ENCODE assay signal across 1 cellular context in genomic region chr2:33275689-33276444, GRCh38.
TF ChIP-seq lines count a peak whose summit lies in the region.

No MANE protein-coding gene starts in this region.

TF ChIP-seq in HepG2, 621 proteins besides CTCF, POLR2A, EP300 and RAD21 (continued from another document and continues in another):
- TF ChIP-seq, protein P1, sequence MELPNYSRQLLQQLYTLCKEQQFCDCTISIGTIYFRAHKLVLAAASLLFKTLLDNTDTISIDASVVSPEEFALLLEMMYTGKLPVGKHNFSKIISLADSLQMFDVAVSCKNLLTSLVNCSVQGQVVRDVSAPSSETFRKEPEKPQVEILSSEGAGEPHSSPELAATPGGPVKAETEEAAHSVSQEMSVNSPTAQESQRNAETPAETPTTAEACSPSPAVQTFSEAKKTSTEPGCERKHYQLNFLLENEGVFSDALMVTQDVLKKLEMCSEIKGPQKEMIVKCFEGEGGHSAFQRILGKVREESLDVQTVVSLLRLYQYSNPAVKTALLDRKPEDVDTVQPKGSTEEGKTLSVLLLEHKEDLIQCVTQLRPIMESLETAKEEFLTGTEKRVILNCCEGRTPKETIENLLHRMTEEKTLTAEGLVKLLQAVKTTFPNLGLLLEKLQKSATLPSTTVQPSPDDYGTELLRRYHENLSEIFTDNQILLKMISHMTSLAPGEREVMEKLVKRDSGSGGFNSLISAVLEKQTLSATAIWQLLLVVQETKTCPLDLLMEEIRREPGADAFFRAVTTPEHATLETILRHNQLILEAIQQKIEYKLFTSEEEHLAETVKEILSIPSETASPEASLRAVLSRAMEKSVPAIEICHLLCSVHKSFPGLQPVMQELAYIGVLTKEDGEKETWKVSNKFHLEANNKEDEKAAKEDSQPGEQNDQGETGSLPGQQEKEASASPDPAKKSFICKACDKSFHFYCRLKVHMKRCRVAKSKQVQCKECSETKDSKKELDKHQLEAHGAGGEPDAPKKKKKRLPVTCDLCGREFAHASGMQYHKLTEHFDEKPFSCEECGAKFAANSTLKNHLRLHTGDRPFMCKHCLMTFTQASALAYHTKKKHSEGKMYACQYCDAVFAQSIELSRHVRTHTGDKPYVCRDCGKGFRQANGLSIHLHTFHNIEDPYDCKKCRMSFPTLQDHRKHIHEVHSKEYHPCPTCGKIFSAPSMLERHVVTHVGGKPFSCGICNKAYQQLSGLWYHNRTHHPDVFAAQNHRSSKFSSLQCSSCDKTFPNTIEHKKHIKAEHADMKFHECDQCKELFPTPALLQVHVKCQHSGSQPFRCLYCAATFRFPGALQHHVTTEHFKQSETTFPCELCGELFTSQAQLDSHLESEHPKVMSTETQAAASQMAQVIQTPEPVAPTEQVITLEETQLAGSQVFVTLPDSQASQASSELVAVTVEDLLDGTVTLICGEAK (IDR thresholded peaks at IDR 0.05): no peak
- TF ChIP-seq, protein P1 (CRISPR knock-in tag; IDR thresholded peaks at IDR 0.05): peak; percentile 63; the same call in 1 of the 2 replicates
- peak; percentile 78; the same call in 1 of the 2 replicates for TF ChIP-seq FOXO1 (CRISPR knock-in tag; IDR thresholded peaks at IDR 0.05)
- TF ChIP-seq RARA (CRISPR knock-in tag; IDR thresholded peaks at IDR 0.05): peak; percentile 75
- no peak for TF ChIP-seq ZFP82 (CRISPR knock-in tag; IDR thresholded peaks at IDR 0.05; ENCODE audit: borderline replicate concordance)
- no peak for TF ChIP-seq ZNF709 (CRISPR knock-in tag; IDR thresholded peaks at IDR 0.05)
- peak; percentile 50 for TF ChIP-seq SKI (IDR thresholded peaks at IDR 0.05; ENCODE audit: partially characterized antibody)
- no peak for TF ChIP-seq NFIC (IDR thresholded peaks at IDR 0.05; ENCODE audit: low read length)
- TF ChIP-seq MIER2 (CRISPR knock-in tag; IDR thresholded peaks at IDR 0.05): no peak
- TF ChIP-seq MNT (IDR thresholded peaks at IDR 0.05): no peak
- no peak for TF ChIP-seq ZBED4 (CRISPR knock-in tag; IDR thresholded peaks at IDR 0.05; ENCODE audit: borderline replicate concordance)
- no peak for TF ChIP-seq FOXK2 (IDR thresholded peaks at IDR 0.05)
- TF ChIP-seq TOPORS (CRISPR knock-in tag; IDR thresholded peaks at IDR 0.05): no peak
- TF ChIP-seq ZNF354B (CRISPR knock-in tag; IDR thresholded peaks at IDR 0.05): no peak
- peak; percentile 18; the same call in 1 of the 2 replicates for TF ChIP-seq YEATS2 (CRISPR knock-in tag; IDR thresholded peaks at IDR 0.05; ENCODE audit: borderline replicate concordance)
- TF ChIP-seq, protein P2, sequence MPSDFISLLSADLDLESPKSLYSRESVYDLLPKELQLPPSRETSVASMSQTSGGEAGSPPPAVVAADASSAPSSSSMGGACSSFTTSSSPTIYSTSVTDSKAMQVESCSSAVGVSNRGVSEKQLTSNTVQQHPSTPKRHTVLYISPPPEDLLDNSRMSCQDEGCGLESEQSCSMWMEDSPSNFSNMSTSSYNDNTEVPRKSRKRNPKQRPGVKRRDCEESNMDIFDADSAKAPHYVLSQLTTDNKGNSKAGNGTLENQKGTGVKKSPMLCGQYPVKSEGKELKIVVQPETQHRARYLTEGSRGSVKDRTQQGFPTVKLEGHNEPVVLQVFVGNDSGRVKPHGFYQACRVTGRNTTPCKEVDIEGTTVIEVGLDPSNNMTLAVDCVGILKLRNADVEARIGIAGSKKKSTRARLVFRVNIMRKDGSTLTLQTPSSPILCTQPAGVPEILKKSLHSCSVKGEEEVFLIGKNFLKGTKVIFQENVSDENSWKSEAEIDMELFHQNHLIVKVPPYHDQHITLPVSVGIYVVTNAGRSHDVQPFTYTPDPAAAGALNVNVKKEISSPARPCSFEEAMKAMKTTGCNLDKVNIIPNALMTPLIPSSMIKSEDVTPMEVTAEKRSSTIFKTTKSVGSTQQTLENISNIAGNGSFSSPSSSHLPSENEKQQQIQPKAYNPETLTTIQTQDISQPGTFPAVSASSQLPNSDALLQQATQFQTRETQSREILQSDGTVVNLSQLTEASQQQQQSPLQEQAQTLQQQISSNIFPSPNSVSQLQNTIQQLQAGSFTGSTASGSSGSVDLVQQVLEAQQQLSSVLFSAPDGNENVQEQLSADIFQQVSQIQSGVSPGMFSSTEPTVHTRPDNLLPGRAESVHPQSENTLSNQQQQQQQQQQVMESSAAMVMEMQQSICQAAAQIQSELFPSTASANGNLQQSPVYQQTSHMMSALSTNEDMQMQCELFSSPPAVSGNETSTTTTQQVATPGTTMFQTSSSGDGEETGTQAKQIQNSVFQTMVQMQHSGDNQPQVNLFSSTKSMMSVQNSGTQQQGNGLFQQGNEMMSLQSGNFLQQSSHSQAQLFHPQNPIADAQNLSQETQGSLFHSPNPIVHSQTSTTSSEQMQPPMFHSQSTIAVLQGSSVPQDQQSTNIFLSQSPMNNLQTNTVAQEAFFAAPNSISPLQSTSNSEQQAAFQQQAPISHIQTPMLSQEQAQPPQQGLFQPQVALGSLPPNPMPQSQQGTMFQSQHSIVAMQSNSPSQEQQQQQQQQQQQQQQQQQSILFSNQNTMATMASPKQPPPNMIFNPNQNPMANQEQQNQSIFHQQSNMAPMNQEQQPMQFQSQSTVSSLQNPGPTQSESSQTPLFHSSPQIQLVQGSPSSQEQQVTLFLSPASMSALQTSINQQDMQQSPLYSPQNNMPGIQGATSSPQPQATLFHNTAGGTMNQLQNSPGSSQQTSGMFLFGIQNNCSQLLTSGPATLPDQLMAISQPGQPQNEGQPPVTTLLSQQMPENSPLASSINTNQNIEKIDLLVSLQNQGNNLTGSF (CRISPR knock-in tag; IDR thresholded peaks at IDR 0.05): no peak
- TF ChIP-seq ZBTB2 (CRISPR knock-in tag; IDR thresholded peaks at IDR 0.05; ENCODE audit: low read depth): no peak
- no peak for TF ChIP-seq ARHGAP35 (CRISPR knock-in tag; IDR thresholded peaks at IDR 0.05; ENCODE audit: borderline replicate concordance)
- TF ChIP-seq ZNF616 (CRISPR knock-in tag; IDR thresholded peaks at IDR 0.05; ENCODE audit: low read depth): no peak
- TF ChIP-seq SRSF1 (optimal IDR thresholded peaks at IDR 0.05; ENCODE audit: low read depth, low read length): peak; percentile 68
- TF ChIP-seq EHMT2 (IDR thresholded peaks at IDR 0.05; ENCODE audit: borderline replicate concordance, low read depth, low read length): no peak
- no peak for TF ChIP-seq SCMH1 (CRISPR knock-in tag; IDR thresholded peaks at IDR 0.05; ENCODE audit: borderline replicate concordance)
- TF ChIP-seq ZBTB42 (CRISPR knock-in tag; IDR thresholded peaks at IDR 0.05): no peak
- TF ChIP-seq ZNF333 (CRISPR knock-in tag; IDR thresholded peaks at IDR 0.05; ENCODE audit: borderline replicate concordance): no peak
- no peak for TF ChIP-seq ZNF672 (CRISPR knock-in tag; IDR thresholded peaks at IDR 0.05)
- TF ChIP-seq TBX2 (CRISPR knock-in tag; IDR thresholded peaks at IDR 0.05; ENCODE audit: borderline replicate concordance): peak; percentile 41; the same call in 1 of the 2 replicates
- TF ChIP-seq XRCC5 (optimal IDR thresholded peaks at IDR 0.05; ENCODE audit: low read length): peak; percentile 31
